ENCODE assay signal across 22 cellular contexts in the genomic region with DNA sequence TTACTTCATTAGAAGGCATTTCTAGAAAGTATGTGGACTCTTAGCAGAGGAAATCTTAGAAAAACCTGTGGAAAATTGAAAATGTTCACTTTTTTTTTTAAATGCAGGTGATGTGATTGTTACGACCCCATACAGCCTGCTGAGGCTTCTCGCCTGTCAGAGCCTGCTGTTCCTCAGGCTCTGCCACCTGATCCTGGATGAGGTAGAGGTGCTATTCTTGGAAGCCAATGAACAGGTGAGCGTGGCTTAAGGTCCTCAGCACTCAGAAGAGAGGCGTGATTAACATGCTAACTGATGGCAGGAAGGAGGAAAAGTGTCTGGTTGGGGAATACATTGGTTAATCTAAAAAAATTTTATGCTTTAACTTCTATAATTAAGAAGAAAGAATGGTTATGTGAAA.
A peak's percentile ranks its signal among the peaks of the same experiment; 100 is the strongest.
DNase-seq lines count a peak whose midpoint lies in the region; ATAC-seq and TF ChIP-seq lines count a peak whose summit lies in the region.
"Had no signal": no experiment of that assay in that cellular context is flagged by ENCODE, and none has a peak within 500 bp of the region (broad histone marks: within the 10 kb centered on the region; RNA-seq: fewer than 3 reads in every experiment).

No MANE protein-coding gene starts in this region.

- no peaks in the 10 kb centered on the region for H3K36me3 Mint-ChIP-seq in CD8-positive, alpha-beta memory T cell
- H3K36me3 Mint-ChIP-seq: IgD-negative memory B cell had no signal

- H3K27me3 Mint-ChIP-seq in CD8-positive, alpha-beta memory T cell, result no peaks in the 10 kb centered on the region
- H3K27me3 Mint-ChIP-seq: CD4-positive, alpha-beta T cell had no signal

- H2AFZ ChIP-seq in parathyroid adenoma, result peak overlapping the region; percentile 12

- no peaks in the 10 kb centered on the region for H3K9me3 ChIP-seq in parathyroid adenoma (ENCODE audit: control insufficient read depth, low read length)
- H3K9me3 ChIP-seq in CD8-positive, alpha-beta memory T cell (ENCODE audit: low read length), result no peaks in the 10 kb centered on the region
- H3K9me3 ChIP-seq: BE2C, MG63 had no signal

- no peak for TF ChIP-seq CTCF in parathyroid adenoma (IDR thresholded peaks at IDR 0.05)

- H3K27ac ChIP-seq in parathyroid adenoma, result no peak overlapping the region
- H3K27ac ChIP-seq in CD8-positive, alpha-beta memory T cell (ENCODE audit: low read depth, low read length), result no peak overlapping the region

- ATAC-seq in GM21423 (IDR thresholded peaks at IDR 0.05; ENCODE audit: unreplicated experiment), result no peak

- H3K4me1 Mint-ChIP-seq in CD8-positive, alpha-beta memory T cell, result peaks cover 38 to 63% (median 50%) of the 10 kb centered on the region in 3 donors
- H3K4me1 Mint-ChIP-seq: IgD-negative memory B cell had no signal

- peak; percentile 72 for DNase-seq in NCI-H2107 treated with DMSO at 0.1 percent for 48 hours (lab: John Stamatoyannopoulos, UW; ENCODE audit: unreplicated experiment)
- DNase-seq in NCI-H2107 (lab: John Stamatoyannopoulos, UW), result no peak
- DNase-seq in NCI-H2029 (lab: John Stamatoyannopoulos, UW), result peak; percentile 66
- DNase-seq in NCI-H345 treated with DMSO at 0.1 percent for 48 hours (lab: John Stamatoyannopoulos, UW; ENCODE audit: unreplicated experiment), result peak; percentile 24
- DNase-seq in CD8-positive, alpha-beta memory T cell, result no peak
- DNase-seq in dermis blood vessel endothelial cell, result no peak
- DNase-seq: BE2C; CD4-positive, alpha-beta T cell; DMS79; H9; Kasumi-1; MG63; NCI-H1048; NCI-H1694; NCI-H446; OCI-M1; Right ventricle myocardium superior; SW 1271; T-helper 2 cell had no signal

- CTCF ChIA-PET in CD8-positive, alpha-beta memory T cell (lab: Charles Lee), result no interaction called here

- H3K79me2 ChIP-seq in parathyroid adenoma, result no peaks in the 10 kb centered on the region

- H3K36me3 ChIP-seq in parathyroid adenoma (ENCODE audit: control insufficient read depth, insufficient read depth, low read length), result no peaks in the 10 kb centered on the region
- H3K36me3 ChIP-seq in CD8-positive, alpha-beta memory T cell (ENCODE audit: insufficient read depth, low read length), result no peaks in the 10 kb centered on the region
- H3K36me3 ChIP-seq: BE2C, MG63 had no signal

- no peak overlapping the region for H3K9ac ChIP-seq in parathyroid adenoma

- H3K4me2 ChIP-seq in parathyroid adenoma (ENCODE audit: low read length), result no peak overlapping the region

- no peaks in the 10 kb centered on the region for H3K27me3 ChIP-seq in parathyroid adenoma (ENCODE audit: control insufficient read depth, insufficient read depth, low read length)
- H3K27me3 ChIP-seq in CD8-positive, alpha-beta memory T cell (ENCODE audit: insufficient read depth, low read length, poor library complexity, severe bottlenecking), result no peaks in the 10 kb centered on the region
- H3K27me3 ChIP-seq: BE2C, MG63 had no signal

- no peak overlapping the region for H3K4me3 ChIP-seq in parathyroid adenoma (ENCODE audit: low read depth, low read length)
- no peak overlapping the region for H3K4me3 ChIP-seq in CD8-positive, alpha-beta memory T cell (ENCODE audit: low read length)
- H3K4me3 ChIP-seq: MG63 had no signal

- no peak overlapping the region for H3K4me3 Mint-ChIP-seq in CD8-positive, alpha-beta memory T cell
- H3K4me3 Mint-ChIP-seq: CD4-positive, alpha-beta T cell; H9; IgD-negative memory B cell had no signal

- POLR2A ChIA-PET in CD8-positive, alpha-beta memory T cell (lab: Charles Lee), result no interaction called here

- H3K27ac Mint-ChIP-seq in CD8-positive, alpha-beta memory T cell, result no peak overlapping the region
- H3K27ac Mint-ChIP-seq: H9, IgD-negative memory B cell had no signal

- H3K4me1 ChIP-seq in parathyroid adenoma, result peaks cover 3% of the 10 kb centered on the region
- peaks cover 25% of the 10 kb centered on the region for H3K4me1 ChIP-seq in CD8-positive, alpha-beta memory T cell (ENCODE audit: insufficient read depth, low read length)
- H3K4me1 ChIP-seq: BE2C had no signal

- no peaks in the 10 kb centered on the region for H3K9me3 Mint-ChIP-seq in CD8-positive, alpha-beta memory T cell
- H3K9me3 Mint-ChIP-seq: CD4-positive, alpha-beta T cell; H9; IgD-negative memory B cell had no signal

Comparison
In these comparisons a context has a peak if more than half of its experiments do, and no peak if none do; other contexts are left out.
1. DNase-seq: peak in NCI-H2107 treated with DMSO at 0.1 percent for 48 hours (single experiment), NCI-H2029 (single experiment) and NCI-H345 treated with DMSO at 0.1 percent for 48 hours (single experiment); none in NCI-H2107 (single experiment), CD8-positive, alpha-beta memory T cell (0 of 5) and dermis blood vessel endothelial cell (single experiment).